1 cellular context compared by ENCODE assay signal in the genomic region with DNA sequence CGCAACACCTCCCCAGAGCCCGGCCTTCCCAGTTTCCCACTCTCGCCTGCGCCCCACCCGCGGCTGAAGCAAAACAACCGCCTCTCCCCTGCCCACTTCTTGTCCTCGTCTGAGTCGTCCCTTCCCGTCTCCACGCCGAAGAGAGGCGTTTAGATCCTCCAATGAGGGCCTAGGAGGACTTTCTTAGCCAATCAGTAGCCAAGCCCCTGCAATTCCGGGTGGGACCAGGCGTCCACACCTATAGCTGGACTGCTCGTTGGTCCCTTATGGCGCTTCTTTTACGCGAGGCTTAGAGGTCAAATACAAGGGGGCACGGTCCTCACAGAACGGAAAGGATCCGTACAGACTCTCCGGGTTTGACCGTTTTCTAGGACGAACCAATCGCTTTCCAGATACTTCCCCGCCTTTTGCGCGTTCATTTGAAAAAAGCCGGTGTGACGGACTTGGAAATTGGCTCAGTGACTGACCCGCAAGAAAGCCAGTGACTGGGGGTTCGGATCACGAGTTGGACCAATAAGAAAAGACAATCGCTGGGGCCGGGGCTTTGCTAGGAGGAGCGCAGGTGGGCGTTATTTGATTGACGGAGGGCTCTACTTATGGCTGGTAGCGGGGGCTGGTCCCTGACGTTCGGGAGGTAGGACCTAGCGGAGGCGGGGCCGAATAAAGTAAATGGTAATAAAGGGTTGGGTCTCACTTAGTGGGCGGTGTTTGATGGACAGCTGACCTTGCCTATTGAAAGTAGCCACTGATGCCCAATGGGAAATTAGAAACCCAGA.
TF ChIP-seq lines count a peak whose summit lies in the region.

No MANE protein-coding gene starts in this region.

TF ChIP-seq in GM12878, 131 proteins besides CTCF, POLR2A, EP300 and RAD21 (continued from another document):
- TF ChIP-seq GABPA (IDR thresholded peaks at IDR 0.05; ENCODE audit: low read depth) = no peak
- peak; percentile 31; the same call in 1 of the 2 replicates for TF ChIP-seq MXI1 (IDR thresholded peaks at IDR 0.05; ENCODE audit: low read depth, low read length)
- peak; percentile 84; the same call in 1 of the 2 replicates for TF ChIP-seq IKZF1 (conservative IDR thresholded peaks at IDR 0.05)
- TF ChIP-seq, protein P1, sequence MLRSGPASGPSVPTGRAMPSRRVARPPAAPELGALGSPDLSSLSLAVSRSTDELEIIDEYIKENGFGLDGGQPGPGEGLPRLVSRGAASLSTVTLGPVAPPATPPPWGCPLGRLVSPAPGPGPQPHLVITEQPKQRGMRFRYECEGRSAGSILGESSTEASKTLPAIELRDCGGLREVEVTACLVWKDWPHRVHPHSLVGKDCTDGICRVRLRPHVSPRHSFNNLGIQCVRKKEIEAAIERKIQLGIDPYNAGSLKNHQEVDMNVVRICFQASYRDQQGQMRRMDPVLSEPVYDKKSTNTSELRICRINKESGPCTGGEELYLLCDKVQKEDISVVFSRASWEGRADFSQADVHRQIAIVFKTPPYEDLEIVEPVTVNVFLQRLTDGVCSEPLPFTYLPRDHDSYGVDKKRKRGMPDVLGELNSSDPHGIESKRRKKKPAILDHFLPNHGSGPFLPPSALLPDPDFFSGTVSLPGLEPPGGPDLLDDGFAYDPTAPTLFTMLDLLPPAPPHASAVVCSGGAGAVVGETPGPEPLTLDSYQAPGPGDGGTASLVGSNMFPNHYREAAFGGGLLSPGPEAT (IDR thresholded peaks at IDR 0.05; ENCODE audit: low read depth) = peak; percentile 76; the same call in 1 of the 2 replicates
- TF ChIP-seq, protein P2, sequence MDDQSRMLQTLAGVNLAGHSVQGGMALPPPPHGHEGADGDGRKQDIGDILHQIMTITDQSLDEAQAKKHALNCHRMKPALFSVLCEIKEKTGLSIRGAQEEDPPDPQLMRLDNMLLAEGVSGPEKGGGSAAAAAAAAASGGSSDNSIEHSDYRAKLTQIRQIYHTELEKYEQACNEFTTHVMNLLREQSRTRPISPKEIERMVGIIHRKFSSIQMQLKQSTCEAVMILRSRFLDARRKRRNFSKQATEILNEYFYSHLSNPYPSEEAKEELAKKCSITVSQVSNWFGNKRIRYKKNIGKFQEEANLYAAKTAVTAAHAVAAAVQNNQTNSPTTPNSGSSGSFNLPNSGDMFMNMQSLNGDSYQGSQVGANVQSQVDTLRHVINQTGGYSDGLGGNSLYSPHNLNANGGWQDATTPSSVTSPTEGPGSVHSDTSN (IDR thresholded peaks at IDR 0.05; ENCODE audit: insufficient replicate concordance, low read depth, low read length) = peak; percentile 96
- TF ChIP-seq POLR2AphosphoS5 (IDR thresholded peaks at IDR 0.05; ENCODE audit: low read length) = peak; percentile 38
- no peak for TF ChIP-seq JUNB (IDR thresholded peaks at IDR 0.05)
- TF ChIP-seq KAT2A (conservative IDR thresholded peaks at IDR 0.05; ENCODE audit: control insufficient read depth, low read depth, low read length) = no peak
- TF ChIP-seq, protein P3, sequence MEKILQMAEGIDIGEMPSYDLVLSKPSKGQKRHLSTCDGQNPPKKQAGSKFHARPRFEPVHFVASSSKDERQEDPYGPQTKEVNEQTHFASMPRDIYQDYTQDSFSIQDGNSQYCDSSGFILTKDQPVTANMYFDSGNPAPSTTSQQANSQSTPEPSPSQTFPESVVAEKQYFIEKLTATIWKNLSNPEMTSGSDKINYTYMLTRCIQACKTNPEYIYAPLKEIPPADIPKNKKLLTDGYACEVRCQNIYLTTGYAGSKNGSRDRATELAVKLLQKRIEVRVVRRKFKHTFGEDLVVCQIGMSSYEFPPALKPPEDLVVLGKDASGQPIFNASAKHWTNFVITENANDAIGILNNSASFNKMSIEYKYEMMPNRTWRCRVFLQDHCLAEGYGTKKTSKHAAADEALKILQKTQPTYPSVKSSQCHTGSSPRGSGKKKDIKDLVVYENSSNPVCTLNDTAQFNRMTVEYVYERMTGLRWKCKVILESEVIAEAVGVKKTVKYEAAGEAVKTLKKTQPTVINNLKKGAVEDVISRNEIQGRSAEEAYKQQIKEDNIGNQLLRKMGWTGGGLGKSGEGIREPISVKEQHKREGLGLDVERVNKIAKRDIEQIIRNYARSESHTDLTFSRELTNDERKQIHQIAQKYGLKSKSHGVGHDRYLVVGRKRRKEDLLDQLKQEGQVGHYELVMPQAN (conservative IDR thresholded peaks at IDR 0.05) = peak; percentile 54
- TF ChIP-seq CREB1 (IDR thresholded peaks at IDR 0.05; ENCODE audit: low read depth) = peak; percentile 86
- TF ChIP-seq HCFC1 (IDR thresholded peaks at IDR 0.05; ENCODE audit: low read length) = no peak; the same call in none of the 2 replicates
- peak; percentile 83 to 86; a peak in 3 of 4 replicates for TF ChIP-seq IKZF2 (IDR thresholded peaks at IDR 0.05)
- TF ChIP-seq RELA (IDR thresholded peaks at IDR 0.05; ENCODE audit: borderline replicate concordance, partially characterized antibody) = peak; percentile 27
- 0 out of 2 replicates have a peak, but pooled peaks have one; percentile 3 for TF ChIP-seq BCL11A (IDR thresholded peaks at IDR 0.05; ENCODE audit: low read depth, low read length)
